In the genomic region with DNA sequence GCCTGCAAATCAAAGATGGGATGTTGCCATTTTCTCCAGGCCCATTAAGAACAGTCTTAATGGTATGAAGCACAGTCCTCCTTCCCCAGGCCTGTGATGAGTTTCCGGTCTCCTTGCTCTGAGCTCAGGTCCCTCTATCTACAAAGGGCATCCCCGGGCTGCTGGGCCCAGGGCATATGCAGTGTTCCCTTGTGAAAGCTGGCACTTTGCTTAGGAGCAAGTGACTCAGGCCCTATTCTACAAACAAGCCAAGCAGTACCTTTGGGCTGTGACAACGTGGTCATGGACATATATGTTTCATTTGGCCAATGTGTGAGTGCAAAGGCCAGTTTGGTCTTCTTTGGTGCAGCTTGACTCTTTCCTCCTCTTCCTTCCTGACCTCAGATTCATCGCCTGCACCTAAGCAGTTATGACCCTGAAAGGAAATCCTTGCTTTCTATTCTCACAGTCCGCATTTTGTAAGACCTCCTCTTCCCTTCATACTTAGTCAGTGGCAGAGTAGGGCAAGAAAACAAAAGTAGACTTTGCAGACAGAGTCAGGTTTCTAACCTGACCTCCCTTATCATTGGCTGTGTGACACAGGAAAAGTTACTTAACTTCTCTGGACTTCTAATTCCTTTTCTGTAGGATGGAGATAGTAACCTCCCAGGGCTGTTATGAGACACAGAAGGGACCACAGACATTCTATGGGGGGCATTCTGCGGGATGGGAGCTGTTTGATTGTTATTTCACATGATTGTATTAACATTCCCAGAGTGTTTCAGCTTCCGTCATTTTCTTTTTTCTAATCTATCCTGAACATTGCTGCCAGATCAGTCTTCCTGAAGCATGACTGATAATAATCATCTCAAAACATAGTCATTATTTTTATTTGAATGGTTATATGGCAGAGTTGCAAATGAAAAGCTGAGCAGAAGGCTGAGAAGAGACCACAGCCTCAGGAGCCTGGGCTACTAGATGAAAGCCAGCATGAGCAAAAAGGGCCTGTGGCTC, we compare ENCODE assay signal across 22 cellular contexts.
DNase-seq lines count a peak whose midpoint lies in the region; FAIRE-seq and TF ChIP-seq lines count a peak whose summit lies in the region.
"Had no signal": no experiment of that assay in that cellular context is flagged by ENCODE, and none has a peak within 500 bp of the region (broad histone marks: within the 10 kb centered on the region; RNA-seq: fewer than 3 reads in every experiment).

No MANE protein-coding gene starts in this region.

- H3K4me3 ChIP-seq in HEK293 (ENCODE audit: low read depth, low read length) (no peak overlapping the region), astrocyte (ENCODE audit: insufficient read depth, low read depth, low read length) (no peak overlapping the region), endothelial cell of umbilical vein (replicated peaks in 1 of 3; ENCODE audit: insufficient read depth in 1 of 3, low read depth in 1 of 3, low read length in 3 of 3) (no peak overlapping the region)
- no peak overlapping the region for H3K4me3 ChIP-seq in effector memory CD4-positive, alpha-beta T cell (ENCODE audit: insufficient read depth, low read depth, low read length, poor library complexity, severe bottlenecking)
- H3K4me3 ChIP-seq: SK-N-MC had no signal

- peaks cover 21% of the 10 kb centered on the region for H3K4me1 Mint-ChIP-seq in astrocyte (ENCODE audit: low read depth, unreplicated experiment)
- H3K4me1 Mint-ChIP-seq: CD8-positive, alpha-beta memory T cell had no signal

- DNase-seq in astrocyte (ENCODE audit: low read depth) = no peak
- DNase-seq in endothelial cell of umbilical vein (ENCODE audit: low read depth, low spot score) = peak; percentile 98
- peak; percentile 78 for DNase-seq in pulmonary artery endothelial cell (ENCODE audit: low read depth, low spot score)
- no peak for DNase-seq in NOMO-1 (lab: John Stamatoyannopoulos, UW; ENCODE audit: unreplicated experiment in 2 of 2)
- no peak for DNase-seq in effector memory CD4-positive, alpha-beta T cell
- no peak for DNase-seq in NCI-H226
- DNase-seq: C1 segment of cervical spinal cord; Calu3; CD8-positive, alpha-beta memory T cell; DMS153; Karpas-422; NCI-H1417; NCI-H1694 treated with DMSO at 0.1 percent for 48 hours; NCI-H2107; SHP77 treated with DMSO at 0.1 percent for 48 hours had no signal

- dilution Hi-C loops in endothelial cell of umbilical vein (cut with MboI; ENCODE audit: extremely low pct_ligation_motif_present, low sequenced_read_pairs) = no loop called here

- no peak overlapping the region for H3K4me3 Mint-ChIP-seq in astrocyte (ENCODE audit: unreplicated experiment)
- H3K4me3 Mint-ChIP-seq: CD8-positive, alpha-beta memory T cell had no signal

- H3K79me2 ChIP-seq in astrocyte (ENCODE audit: insufficient read depth, low read length) (no peaks in the 10 kb centered on the region), endothelial cell of umbilical vein (ENCODE audit: control insufficient read depth, insufficient read depth, low read length) (peaks cover 25% of the 10 kb centered on the region)

- CTCF ChIA-PET in HEK293 (lab: Yijun Ruan, JAX) = interaction anchor here (0.7 to 1.3 kb wide), 4 partner anchors 8 to 633 kb away, joined by 3 to 4 read pairs (median 3); no protein-coding TSS in a partner anchor
- CTCF ChIA-PET in endothelial cell of umbilical vein (lab: Charles Lee) = interaction anchor here (0.7 to 2.5 kb wide), 5 partner anchors 11 to 219 kb away, joined by 3 to 11 read pairs (median 3); no protein-coding TSS in a partner anchor

- H4K20me1 ChIP-seq in astrocyte (ENCODE audit: insufficient read depth, low read length) (no peaks in the 10 kb centered on the region), endothelial cell of umbilical vein (replicated peaks; ENCODE audit: control insufficient read depth, extremely low read depth, insufficient read depth, low read length) (no peaks in the 10 kb centered on the region)

- POLR2A ChIA-PET in HEK293 (lab: Yijun Ruan, JAX) = no interaction called here
- POLR2A ChIA-PET in endothelial cell of umbilical vein (lab: Charles Lee) = interaction anchor here (0.9 kb wide), 1 partner anchor 12 kb away, joined by 6 read pairs; no protein-coding TSS in a partner anchor

- H3K9me3 ChIP-seq in HEK293 (ENCODE audit: control insufficient read depth, insufficient read depth, low read depth, low read length) (no peaks in the 10 kb centered on the region), astrocyte (ENCODE audit: insufficient read depth, low read depth, low read length) (no peaks in the 10 kb centered on the region), endothelial cell of umbilical vein (replicated peaks; ENCODE audit: control insufficient read depth, insufficient read depth, low read length) (no peaks in the 10 kb centered on the region)
- H3K9me3 ChIP-seq in effector memory CD4-positive, alpha-beta T cell (ENCODE audit: control insufficient read depth, low read length) = no peaks in the 10 kb centered on the region

- H3K9ac ChIP-seq in astrocyte (ENCODE audit: low read length) = no peak overlapping the region
- H3K9ac ChIP-seq in endothelial cell of umbilical vein (replicated peaks; ENCODE audit: extremely low read depth, insufficient read depth, low read length) = peak overlapping the region; percentile 14

- H3K27me3 ChIP-seq in astrocyte (ENCODE audit: insufficient read depth, low read length) = no peaks in the 10 kb centered on the region
- no peaks in the 10 kb centered on the region for H3K27me3 ChIP-seq in endothelial cell of umbilical vein (ENCODE audit: control insufficient read depth in 2 of 2, insufficient read depth in 2 of 2, low read length in 2 of 2)
- H3K27me3 ChIP-seq in effector memory CD4-positive, alpha-beta T cell (replicated peaks; ENCODE audit: control insufficient read depth, insufficient read depth, low read length, poor library complexity, severe bottlenecking) = no peaks in the 10 kb centered on the region

- H3K36me3 Mint-ChIP-seq in astrocyte (ENCODE audit: low read depth, unreplicated experiment) = no peaks in the 10 kb centered on the region
- H3K36me3 Mint-ChIP-seq: CD8-positive, alpha-beta memory T cell had no signal

- TF ChIP-seq POLR2A in endothelial cell of umbilical vein (IDR thresholded peaks at IDR 0.05; ENCODE audit: low read depth, low read length) = peak; percentile 43

- TF ChIP-seq CTCF in HEK293 (tag by site-specific recombination; IDR thresholded peaks at IDR 0.05) = no peak
- TF ChIP-seq CTCF in astrocyte (IDR thresholded peaks at IDR 0.05; ENCODE audit: insufficient read depth, low read depth, low read length) = no peak
- no peak for TF ChIP-seq CTCF in endothelial cell of umbilical vein (IDR thresholded peaks at IDR 0.05; ENCODE audit: extremely low read depth in 1 of 2, insufficient read depth in 1 of 2, low read depth in 1 of 2, low read length in 2 of 2)

- H3K27ac Mint-ChIP-seq in astrocyte (ENCODE audit: unreplicated experiment) = peak overlapping the region; percentile 49

- no peaks in the 10 kb centered on the region for H3K27me3 Mint-ChIP-seq in astrocyte (ENCODE audit: low read depth, unreplicated experiment)

- FAIRE-seq in astrocyte (lab: Jason Lieb, UNC) = no peak
- FAIRE-seq in endothelial cell of umbilical vein (lab: Jason Lieb, UNC) = peak; percentile 88
- FAIRE-seq: G401.6, GM18507, GM19239, H1 had no signal

- H3K36me3 ChIP-seq in HEK293 (ENCODE audit: control insufficient read depth in 2 of 2, insufficient read depth in 1 of 2, low read length in 2 of 2) (no peaks in the 10 kb centered on the region), astrocyte (ENCODE audit: insufficient read depth, low read length) (no peaks in the 10 kb centered on the region), endothelial cell of umbilical vein (ENCODE audit: control insufficient read depth in 2 of 2, extremely low read depth in 1 of 2, insufficient read depth in 2 of 2, low read length in 2 of 2) (peaks cover 16 to 37% of the 10 kb centered on the region in 2 experiments)
- no peaks in the 10 kb centered on the region for H3K36me3 ChIP-seq in effector memory CD4-positive, alpha-beta T cell (ENCODE audit: control insufficient read depth, insufficient read depth, low read length)

- BruUV-seq in endothelial cell of umbilical vein (replicated peaks; lab: Mats Ljungman, UMichigan) = TSS peak; percentile 56

- H3K4me2 ChIP-seq in astrocyte (ENCODE audit: low read length) = no peak overlapping the region
- peak overlapping the region; percentile 18 for H3K4me2 ChIP-seq in endothelial cell of umbilical vein (ENCODE audit: insufficient read depth, low read length)

- intact Hi-C loops in endothelial cell of umbilical vein (cut with micrococcal nuclease) = loop anchor here (1.0 to 10.0 kb wide), 5 partner anchors 18 to 786 kb away; a partner anchor contains a TSS

- H3K27ac ChIP-seq in HEK293 (ENCODE audit: extremely low read depth, low read depth, low read length) (no peak overlapping the region), astrocyte (ENCODE audit: low read depth, low read length) (peak overlapping the region; percentile 18), endothelial cell of umbilical vein (ENCODE audit: insufficient read depth, low read depth, low read length) (peak overlapping the region; percentile 65)
- no peak overlapping the region for H3K27ac ChIP-seq in effector memory CD4-positive, alpha-beta T cell (ENCODE audit: insufficient read depth, low read length, poor library complexity, severe bottlenecking)
- H3K27ac ChIP-seq: RWPE1, SK-N-MC had no signal

- H2AFZ ChIP-seq in astrocyte (ENCODE audit: low read depth, low read length) (no peak overlapping the region), endothelial cell of umbilical vein (ENCODE audit: low read depth, low read length) (no peak overlapping the region)

- H3K9me3 Mint-ChIP-seq in astrocyte (ENCODE audit: unreplicated experiment) = no peaks in the 10 kb centered on the region

- H3K9me1 ChIP-seq in endothelial cell of umbilical vein (replicated peaks; ENCODE audit: control insufficient read depth, extremely low read depth, insufficient read depth, low read length) = no peaks in the 10 kb centered on the region

- H3K4me1 ChIP-seq in HEK293 (ENCODE audit: control insufficient read depth, insufficient read depth, low read length) (no peaks in the 10 kb centered on the region), astrocyte (ENCODE audit: insufficient read depth, low read length) (peaks cover 6% of the 10 kb centered on the region), endothelial cell of umbilical vein (ENCODE audit: control insufficient read depth, extremely low read depth, insufficient read depth, low read length) (peaks cover 56% of the 10 kb centered on the region)
- H3K4me1 ChIP-seq in effector memory CD4-positive, alpha-beta T cell (ENCODE audit: control insufficient read depth, insufficient read depth, low read length, poor library complexity, severe bottlenecking) = no peaks in the 10 kb centered on the region

TF ChIP-seq in HEK293, 187 proteins besides CTCF, POLR2A, EP300 and RAD21 (continues in another document):
- TF ChIP-seq ZNF266 (tag by site-specific recombination; IDR thresholded peaks at IDR 0.05; ENCODE audit: low read depth) (no peak), SP2 (tag by site-specific recombination; IDR thresholded peaks at IDR 0.05) (no peak), YY1 (tag by site-specific recombination; IDR thresholded peaks at IDR 0.05) (no peak)

TF ChIP-seq in endothelial cell of umbilical vein, 7 proteins besides CTCF, POLR2A, EP300 and RAD21 (continues in another document):
- TF ChIP-seq POLR2AphosphoS5 (IDR thresholded peaks at IDR 0.05; ENCODE audit: insufficient read depth, low read depth, low read length) (peak; percentile 73), JUN (IDR thresholded peaks at IDR 0.05; ENCODE audit: borderline replicate concordance, insufficient read depth, insufficient read length, low read depth) (peak; percentile 51)

Comparison
In these comparisons a context has a peak if more than half of its experiments do, and no peak if none do; other contexts are left out.
1. H3K27ac ChIP-seq: peak in astrocyte (single experiment) and endothelial cell of umbilical vein (single experiment); none in HEK293 (single experiment) and effector memory CD4-positive, alpha-beta T cell (single experiment).
2. DNase-seq: peak in endothelial cell of umbilical vein (single experiment) and pulmonary artery endothelial cell (single experiment); none in astrocyte (single experiment), NOMO-1 (0 of 2), effector memory CD4-positive, alpha-beta T cell (0 of 3) and NCI-H226 (single experiment).